ENCODE assay signal across 17 cellular contexts in genomic region chr2:6181525-6182270, GRCh38.
DNase-seq lines count a peak whose midpoint lies in the region; ATAC-seq and TF ChIP-seq lines count a peak whose summit lies in the region.
"Had no signal": no experiment of that assay in that cellular context is flagged by ENCODE, and none has a peak within 500 bp of the region (broad histone marks: within the 10 kb centered on the region; RNA-seq: fewer than 3 reads in every experiment).

No MANE protein-coding gene starts in this region.

- H3K4me3 ChIP-seq in PC-9, result no peak overlapping the region
- H3K4me3 ChIP-seq in choroid plexus epithelial cell (ENCODE audit: low read depth, low read length), result no peak overlapping the region
- no peak overlapping the region for H3K4me3 ChIP-seq in HAP-1

- no peaks in the 10 kb centered on the region for H3K79me2 ChIP-seq in PC-9 (ENCODE audit: low read depth)

- peak; percentile 17 for DNase-seq in Caki2 (ENCODE audit: low read depth)
- DNase-seq in PC-9, result peak in 1 of 2 experiments; percentile 71
- DNase-seq in choroid plexus epithelial cell (ENCODE audit: low read depth), result peak; percentile 98
- DNase-seq in non-pigmented ciliary epithelial cell (ENCODE audit: low read depth), result peak; percentile 86
- no peak for DNase-seq in activated CD4-positive, alpha-beta T cell treated with anti-CD3 and anti-CD28 coated beads, Interleukin-2, amount 50 U/mL, for 4 hours
- DNase-seq in NCI-H82 (lab: John Stamatoyannopoulos, UW), result no peak
- DNase-seq in HAP-1 (ENCODE audit: low spot score in 2 of 2), result no peak
- DNase-seq: activated CD8-positive, alpha-beta memory T cell treated with anti-CD3 and anti-CD28 coated beads, Interleukin-2, amount 50 U/mL, for 48 hours; activated naive CD8-positive, alpha-beta T cell treated with anti-CD3 and anti-CD28 coated beads, Interleukin-2, amount 10 ng/mL, durations not matched to agents 7 days and 5 days; C1 segment of cervical spinal cord; effector CD8-positive, alpha-beta T cell; glutamatergic neuron; left ventricle myocardium superior; NCI-H446 treated with DMSO at 0.1 percent for 48 hours; stimulated activated CD4-positive, alpha-beta T cell treated with anti-CD3 and anti-CD28 coated beads, Interleukin-2, amount 100 ng/mL, for 48 hours; stimulated activated naive B cell treated with anti-CD40 and anti-IgM and Interleukin-4, amounts not matched to agents 10 μg/mL and 1 μg/mL and 100 μg/mL, for 72 hours had no signal

- in situ Hi-C loops in Caki2 (cut with HindIII; ENCODE audit: low pct_unique_long_range_greater_than_20kb, low sequenced_read_pairs), result no loop called here
- in situ Hi-C loops in HAP-1 (cut with MboI; ENCODE audit: low sequenced_read_pairs), result no loop called here

- no peaks in the 10 kb centered on the region; the same call in 1 of the 2 replicates for H3K9me3 ChIP-seq in PC-9 (ENCODE audit: insufficient read depth, low read depth)
- H3K9me3 ChIP-seq in HAP-1, result no peaks in the 10 kb centered on the region

- no peak for TF ChIP-seq CTCF in PC-9 (conservative IDR thresholded peaks at IDR 0.05)
- no peak for TF ChIP-seq CTCF in choroid plexus epithelial cell (conservative IDR thresholded peaks at IDR 0.05; ENCODE audit: low read depth, low read length)

- H2AFZ ChIP-seq in PC-9, result peak overlapping the region; percentile 67; the same call in 1 of the 2 replicates

- no peaks in the 10 kb centered on the region for H4K20me1 ChIP-seq in PC-9 (ENCODE audit: insufficient read depth)

- peak overlapping the region; percentile 45 for H3K27ac ChIP-seq in PC-9

- H3K9me2 ChIP-seq in PC-9 (ENCODE audit: insufficient read depth), result no peaks in the 10 kb centered on the region

- intact Hi-C loops in PC-9 (cut with micrococcal nuclease; ENCODE audit: unreplicated experiment), result no loop called here

- H3K4me1 ChIP-seq in PC-9 (replicated peaks; ENCODE audit: insufficient read depth) (peaks cover 35% of the 10 kb centered on the region), HAP-1 (no peaks in the 10 kb centered on the region)

- peak overlapping the region; percentile 63 for H3K4me2 ChIP-seq in PC-9

- H3K36me3 ChIP-seq in PC-9 (ENCODE audit: low read depth) (no peaks in the 10 kb centered on the region), HAP-1 (replicated peaks) (no peaks in the 10 kb centered on the region)

- no TSS peak for BruUV-seq in PC-9 (replicated peaks; lab: Mats Ljungman, UMichigan)

- CTCF ChIA-PET in PC-9 (lab: Charles Lee), result no interaction called here

- POLR2A ChIA-PET in PC-9 (lab: Charles Lee; ENCODE audit: unreplicated experiment), result no interaction called here

- peaks cover 11% of the 10 kb centered on the region; the same call in 1 of the 2 replicates for H3F3A ChIP-seq in PC-9 (ENCODE audit: insufficient read depth, low read depth)

- H3K27me3 ChIP-seq in PC-9 (ENCODE audit: insufficient read depth, low read depth) (no peaks in the 10 kb centered on the region), HAP-1 (ENCODE audit: low read depth) (no peaks in the 10 kb centered on the region)

- no peak for ATAC-seq in GM21390 (IDR thresholded peaks at IDR 0.05; ENCODE audit: unreplicated experiment)
- ATAC-seq: left ventricle myocardium superior; stimulated activated naive B cell treated with anti-CD40 and anti-IgM and Interleukin-4, amounts not matched to agents 10 μg/mL and 1 μg/mL and 100 μg/mL, for 72 hours had no signal

Comparison
In these comparisons a context has a peak if more than half of its experiments do, and no peak if none do; other contexts are left out.
1. DNase-seq: peak in Caki2 (single experiment), choroid plexus epithelial cell (single experiment) and non-pigmented ciliary epithelial cell (single experiment); none in activated CD4-positive, alpha-beta T cell treated with anti-CD3 and anti-CD28 coated beads, Interleukin-2, amount 50 U/mL, for 4 hours (0 of 2), NCI-H82 (single experiment) and HAP-1 (0 of 2).